1 cellular context compared by ENCODE assay signal in the genomic region with DNA sequence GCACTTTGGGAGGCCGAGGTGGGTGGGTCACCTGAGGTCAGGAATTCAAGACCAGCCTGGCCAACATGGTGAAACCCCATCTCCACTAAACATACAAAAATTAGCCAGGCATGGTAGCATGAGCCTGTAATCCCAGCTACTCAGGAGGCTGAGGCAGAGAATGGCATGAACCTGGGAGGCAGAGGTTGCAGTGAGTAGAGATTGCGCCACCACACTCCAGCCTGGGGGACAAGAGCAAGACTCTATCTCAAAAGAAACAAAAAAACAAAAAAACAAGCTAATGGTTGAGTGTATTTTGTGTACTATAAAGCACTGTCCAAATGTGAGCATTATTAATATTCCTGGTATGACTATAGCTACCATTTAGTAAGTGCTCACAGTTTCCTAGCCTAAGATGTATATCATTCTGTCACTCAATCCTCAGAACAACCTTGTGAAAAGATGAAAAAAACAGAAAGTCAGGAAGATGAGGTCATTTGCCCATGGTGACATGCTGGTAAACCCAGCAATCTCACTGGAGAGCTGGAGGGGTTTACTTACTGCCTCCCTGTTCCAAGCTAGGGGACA.
TF ChIP-seq lines count a peak whose summit lies in the region.

No MANE protein-coding gene starts in this region.

TF ChIP-seq in HepG2, 621 proteins besides CTCF, POLR2A, EP300 and RAD21:
- peak; percentile 56 for TF ChIP-seq CEBPB (IDR thresholded peaks at IDR 0.05; ENCODE audit: borderline replicate concordance, low read depth, low read length)
- TF ChIP-seq HOXA5 (CRISPR knock-in tag; IDR thresholded peaks at IDR 0.05), result no peak
- TF ChIP-seq, protein P1, sequence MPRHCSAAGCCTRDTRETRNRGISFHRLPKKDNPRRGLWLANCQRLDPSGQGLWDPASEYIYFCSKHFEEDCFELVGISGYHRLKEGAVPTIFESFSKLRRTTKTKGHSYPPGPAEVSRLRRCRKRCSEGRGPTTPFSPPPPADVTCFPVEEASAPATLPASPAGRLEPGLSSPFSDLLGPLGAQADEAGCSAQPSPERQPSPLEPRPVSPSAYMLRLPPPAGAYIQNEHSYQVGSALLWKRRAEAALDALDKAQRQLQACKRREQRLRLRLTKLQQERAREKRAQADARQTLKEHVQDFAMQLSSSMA (CRISPR knock-in tag; IDR thresholded peaks at IDR 0.05), result peak; percentile 31; the same call in 1 of the 2 replicates
- 0 out of 2 replicates have a peak, but pooled peaks have one; percentile 20 for TF ChIP-seq CEBPG (CRISPR knock-in tag; IDR thresholded peaks at IDR 0.05)
- TF ChIP-seq FOSL1 (CRISPR knock-in tag; IDR thresholded peaks at IDR 0.05; ENCODE audit: borderline replicate concordance), result no peak
- TF ChIP-seq ZNF317 (CRISPR knock-in tag; IDR thresholded peaks at IDR 0.05), result no peak
- TF ChIP-seq, protein P2, sequence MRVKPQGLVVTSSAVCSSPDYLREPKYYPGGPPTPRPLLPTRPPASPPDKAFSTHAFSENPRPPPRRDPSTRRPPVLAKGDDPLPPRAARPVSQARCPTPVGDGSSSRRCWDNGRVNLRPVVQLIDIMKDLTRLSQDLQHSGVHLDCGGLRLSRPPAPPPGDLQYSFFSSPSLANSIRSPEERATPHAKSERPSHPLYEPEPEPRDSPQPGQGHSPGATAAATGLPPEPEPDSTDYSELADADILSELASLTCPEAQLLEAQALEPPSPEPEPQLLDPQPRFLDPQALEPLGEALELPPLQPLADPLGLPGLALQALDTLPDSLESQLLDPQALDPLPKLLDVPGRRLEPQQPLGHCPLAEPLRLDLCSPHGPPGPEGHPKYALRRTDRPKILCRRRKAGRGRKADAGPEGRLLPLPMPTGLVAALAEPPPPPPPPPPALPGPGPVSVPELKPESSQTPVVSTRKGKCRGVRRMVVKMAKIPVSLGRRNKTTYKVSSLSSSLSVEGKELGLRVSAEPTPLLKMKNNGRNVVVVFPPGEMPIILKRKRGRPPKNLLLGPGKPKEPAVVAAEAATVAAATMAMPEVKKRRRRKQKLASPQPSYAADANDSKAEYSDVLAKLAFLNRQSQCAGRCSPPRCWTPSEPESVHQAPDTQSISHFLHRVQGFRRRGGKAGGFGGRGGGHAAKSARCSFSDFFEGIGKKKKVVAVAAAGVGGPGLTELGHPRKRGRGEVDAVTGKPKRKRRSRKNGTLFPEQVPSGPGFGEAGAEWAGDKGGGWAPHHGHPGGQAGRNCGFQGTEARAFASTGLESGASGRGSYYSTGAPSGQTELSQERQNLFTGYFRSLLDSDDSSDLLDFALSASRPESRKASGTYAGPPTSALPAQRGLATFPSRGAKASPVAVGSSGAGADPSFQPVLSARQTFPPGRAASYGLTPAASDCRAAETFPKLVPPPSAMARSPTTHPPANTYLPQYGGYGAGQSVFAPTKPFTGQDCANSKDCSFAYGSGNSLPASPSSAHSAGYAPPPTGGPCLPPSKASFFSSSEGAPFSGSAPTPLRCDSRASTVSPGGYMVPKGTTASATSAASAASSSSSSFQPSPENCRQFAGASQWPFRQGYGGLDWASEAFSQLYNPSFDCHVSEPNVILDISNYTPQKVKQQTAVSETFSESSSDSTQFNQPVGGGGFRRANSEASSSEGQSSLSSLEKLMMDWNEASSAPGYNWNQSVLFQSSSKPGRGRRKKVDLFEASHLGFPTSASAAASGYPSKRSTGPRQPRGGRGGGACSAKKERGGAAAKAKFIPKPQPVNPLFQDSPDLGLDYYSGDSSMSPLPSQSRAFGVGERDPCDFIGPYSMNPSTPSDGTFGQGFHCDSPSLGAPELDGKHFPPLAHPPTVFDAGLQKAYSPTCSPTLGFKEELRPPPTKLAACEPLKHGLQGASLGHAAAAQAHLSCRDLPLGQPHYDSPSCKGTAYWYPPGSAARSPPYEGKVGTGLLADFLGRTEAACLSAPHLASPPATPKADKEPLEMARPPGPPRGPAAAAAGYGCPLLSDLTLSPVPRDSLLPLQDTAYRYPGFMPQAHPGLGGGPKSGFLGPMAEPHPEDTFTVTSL (CRISPR knock-in tag; IDR thresholded peaks at IDR 0.05; ENCODE audit: borderline replicate concordance), result no peak
- no peak for TF ChIP-seq ZNF781 (CRISPR knock-in tag; IDR thresholded peaks at IDR 0.05; ENCODE audit: borderline replicate concordance, not compliant biosample characterization)
